Comparison of ENCODE assay signal across 11 cellular contexts in genomic region chr9:134329576-134329855, GRCh38. TPM values are rescaled to one million over a fixed set of nuclear protein-coding genes. Genes with fewer than 3 reads are reported as not detected.
DNase-seq lines count a peak whose midpoint lies in the region; ATAC-seq and TF ChIP-seq lines count a peak whose summit lies in the region.
"Had no signal": no experiment of that assay in that cellular context is flagged by ENCODE, and none has a peak within 500 bp of the region (broad histone marks: within the 10 kb centered on the region; RNA-seq: fewer than 3 reads in every experiment).

No MANE protein-coding gene starts in this region.

- H3K27me3 ChIP-seq in endodermal cell (ENCODE audit: control insufficient read depth, insufficient read depth, low read length, poor library complexity, severe bottlenecking) (no peaks in the 10 kb centered on the region), mucosa of rectum (ENCODE audit: control insufficient read depth in 2 of 2, insufficient read depth in 2 of 2, low read length in 2 of 2) (no peaks in the 10 kb centered on the region), thyroid gland (no peaks in the 10 kb centered on the region)
- H3K27me3 ChIP-seq in naive thymus-derived CD4-positive, alpha-beta T cell (ENCODE audit: control insufficient read depth in 2 of 2, insufficient read depth in 2 of 2, low read length in 2 of 2) = no peaks in the 10 kb centered on the region

- H3K36me3 Mint-ChIP-seq in endodermal cell (ENCODE audit: low read depth) = no peaks in the 10 kb centered on the region
- no peaks in the 10 kb centered on the region for H3K36me3 Mint-ChIP-seq in naive thymus-derived CD4-positive, alpha-beta T cell
- H3K36me3 Mint-ChIP-seq: IgD-negative memory B cell had no signal

- H3K4me3 ChIP-seq in NB4 (ENCODE audit: low read depth, low read length) (peak overlapping the region; percentile 3), endodermal cell (ENCODE audit: low read length) (no peak overlapping the region), mucosa of rectum (ENCODE audit: low read length in 2 of 2) (peak overlapping the region; percentile 77 to 78), thyroid gland (replicated peaks in 1 of 3) (peak overlapping the region in 1 of 3 donors; percentile 81)
- H3K4me3 ChIP-seq in naive thymus-derived CD4-positive, alpha-beta T cell (ENCODE audit: low read length) = no peak overlapping the region

- no peaks in the 10 kb centered on the region for H3K27me3 Mint-ChIP-seq in endodermal cell (ENCODE audit: insufficient read depth)
- H3K27me3 Mint-ChIP-seq in naive thymus-derived CD4-positive, alpha-beta T cell = peaks cover 0 to 33% (median 0%) of the 10 kb centered on the region in 5 donors

- no peaks in the 10 kb centered on the region for H3K9me3 Mint-ChIP-seq in endodermal cell
- H3K9me3 Mint-ChIP-seq in naive thymus-derived CD4-positive, alpha-beta T cell = no peaks in the 10 kb centered on the region
- H3K9me3 Mint-ChIP-seq: IgD-negative memory B cell had no signal

- H3K9ac ChIP-seq in endodermal cell (ENCODE audit: extremely low read depth, low read length, poor library complexity, severe bottlenecking) = no peak overlapping the region
- peak overlapping the region; percentile 86 to 89 for H3K9ac ChIP-seq in mucosa of rectum (ENCODE audit: low read depth in 1 of 2, low read length in 2 of 2)

- POLR2A ChIA-PET in naive thymus-derived CD4-positive, alpha-beta T cell (lab: Charles Lee) = no interaction called here

- no peaks in the 10 kb centered on the region for H3K36me3 ChIP-seq in endodermal cell (ENCODE audit: control insufficient read depth, insufficient read depth, low read length)
- no peaks in the 10 kb centered on the region for H3K36me3 ChIP-seq in mucosa of rectum (ENCODE audit: control insufficient read depth in 2 of 2, insufficient read depth in 2 of 2, low read length in 2 of 2)
- no peaks in the 10 kb centered on the region for H3K36me3 ChIP-seq in thyroid gland
- H3K36me3 ChIP-seq in naive thymus-derived CD4-positive, alpha-beta T cell (ENCODE audit: control insufficient read depth in 2 of 3, insufficient read depth in 3 of 3, low read length in 3 of 3) = no peaks in the 10 kb centered on the region

- DNase-seq in NB4 (ENCODE audit: low read depth) (no peak), endodermal cell (no peak), thyroid gland (peak; percentile 23 to 29), NCI-H2196 (lab: John Stamatoyannopoulos, UW; ENCODE audit: unreplicated experiment) (no peak), GM13976 (ENCODE audit: low spot score) (no peak)
- DNase-seq in naive thymus-derived CD4-positive, alpha-beta T cell = no peak
- DNase-seq: activated naive CD4-positive, alpha-beta T cell; NCI-H748 treated with DMSO at 0.1 percent for 48 hours had no signal

- in situ Hi-C loops in GM13976 (cut with MboI; ENCODE audit: low sequenced_read_pairs, unreplicated experiment) = no loop called here

- peak overlapping the region; percentile 71 for H3K4me3 Mint-ChIP-seq in endodermal cell
- peak overlapping the region in 1 of 10 donors; percentile 26 for H3K4me3 Mint-ChIP-seq in naive thymus-derived CD4-positive, alpha-beta T cell

- intact Hi-C loops in thyroid gland (cut with DNase I) = loop anchor here (5.0 kb wide), 1 partner anchor 113 kb away; no protein-coding TSS in a partner anchor
- intact Hi-C loops in naive thymus-derived CD4-positive, alpha-beta T cell (cut with micrococcal nuclease) = loop anchor here in 1 of 2 donors (5.0 kb wide), 3 partner anchors 63 to 142 kb away; no protein-coding TSS in a partner anchor

- no peaks in the 10 kb centered on the region for H3K9me3 ChIP-seq in endodermal cell (ENCODE audit: control insufficient read depth, low read length)
- no peaks in the 10 kb centered on the region for H3K9me3 ChIP-seq in mucosa of rectum (ENCODE audit: control insufficient read depth in 2 of 2, low read length in 2 of 2)
- H3K9me3 ChIP-seq in thyroid gland = no peaks in the 10 kb centered on the region
- no peaks in the 10 kb centered on the region for H3K9me3 ChIP-seq in naive thymus-derived CD4-positive, alpha-beta T cell (ENCODE audit: control insufficient read depth in 2 of 3, low read length in 3 of 3)

- 75 to 87% methylated on average over 2 to 7 of the region's 7 CpGs for WGBS in endodermal cell (ENCODE audit: insufficient coverage in 1 of 2, insufficient read length in 1 of 2), 2 experiments
- WGBS in thyroid gland, 2 donors = 36% methylated on average over 6 of the region's 7 CpGs; no CpG with 5 or more reads in 1 of the 2 donors

- H3K27ac ChIP-seq in endodermal cell (ENCODE audit: low read depth, low read length) (no peak overlapping the region), mucosa of rectum (ENCODE audit: low read depth in 2 of 2, low read length in 2 of 2) (peak overlapping the region; percentile 92 to 97), thyroid gland (peak overlapping the region; percentile 86 to 93 (median 87))
- no peak overlapping the region for H3K27ac ChIP-seq in naive thymus-derived CD4-positive, alpha-beta T cell (ENCODE audit: low read depth, low read length)

- TF ChIP-seq CTCF in NB4 (IDR thresholded peaks at IDR 0.05; ENCODE audit: low read depth, low read length) = no peak
- no peak for TF ChIP-seq CTCF in endodermal cell (conservative IDR thresholded peaks at IDR 0.05)
- no peak for TF ChIP-seq CTCF in thyroid gland (IDR thresholded peaks at IDR 0.05)
- no peak for TF ChIP-seq CTCF in GM13976 (IDR thresholded peaks at IDR 0.05; ENCODE audit: borderline replicate concordance, control extremely low read depth, extremely low read depth, insufficient read depth, missing control alignments)

- peaks cover 34% of the 10 kb centered on the region for H3K4me1 ChIP-seq in endodermal cell (ENCODE audit: control insufficient read depth, insufficient read depth, low read length)
- peaks cover 77 to 78% of the 10 kb centered on the region in 2 donors for H3K4me1 ChIP-seq in mucosa of rectum (ENCODE audit: control insufficient read depth in 2 of 2, insufficient read depth in 2 of 2, low read length in 2 of 2)
- H3K4me1 ChIP-seq in thyroid gland = peaks cover 76 to 78% of the 10 kb centered on the region in 2 donors
- peaks cover 4 to 10% of the 10 kb centered on the region in 2 donors for H3K4me1 ChIP-seq in naive thymus-derived CD4-positive, alpha-beta T cell (ENCODE audit: control insufficient read depth in 2 of 2, insufficient read depth in 2 of 2, low read length in 2 of 2)

- no peak for ATAC-seq in HG02798 (IDR thresholded peaks at IDR 0.05; ENCODE audit: poor library complexity, unreplicated experiment)
- no peak for ATAC-seq in naive thymus-derived CD4-positive, alpha-beta T cell

- TF ChIP-seq POLR2A in NB4 (IDR thresholded peaks at IDR 0.05; ENCODE audit: extremely low read depth, insufficient read length) (no peak), thyroid gland (IDR thresholded peaks at IDR 0.05) (no peak)

- peaks cover 26% of the 10 kb centered on the region for H3K4me1 Mint-ChIP-seq in endodermal cell
- H3K4me1 Mint-ChIP-seq in naive thymus-derived CD4-positive, alpha-beta T cell = peaks cover 0 to 17% (median 6%) of the 10 kb centered on the region in 7 donors

- H3K27ac Mint-ChIP-seq in endodermal cell = peak overlapping the region; percentile 76
- H3K27ac Mint-ChIP-seq in naive thymus-derived CD4-positive, alpha-beta T cell = no peak overlapping the region

- CTCF ChIA-PET in naive thymus-derived CD4-positive, alpha-beta T cell (lab: Charles Lee) = interaction anchor here (0.5 kb wide), 1 partner anchor 114 kb away, joined by 3 read pairs; no protein-coding TSS in a partner anchor

RNA-seq across cellular contexts. Expression of gene RXRA, which starts 3.3 kb away (rescaled TPM):
- total RNA-seq in endodermal cell (10 to 100 TPM; 58.3 to 70.6 TPM), thyroid gland (10 to 100 TPM; 39.4 to 81.3 (median 67.4) TPM)
- 37.4 TPM for polyA plus RNA-seq in endodermal cell (2013, experiment 1 of 2)
- 33.9 TPM for polyA plus RNA-seq in endodermal cell (2013, experiment 2 of 2)
- total RNA-seq in naive thymus-derived CD4-positive, alpha-beta T cell = 10 to 100 TPM in 2 of 5 experiments, 1 to 10 TPM in 3; 5.9 to 59.5 (median 8.6) TPM
- polyA plus RNA-seq in naive thymus-derived CD4-positive, alpha-beta T cell = under 1 TPM; 0.31 TPM

Comparison
In these comparisons a context has a peak if more than half of its experiments do, and no peak if none do; other contexts are left out.
1. DNase-seq: peak in thyroid gland (2 of 2); none in NB4 (single experiment), endodermal cell (single experiment), naive thymus-derived CD4-positive, alpha-beta T cell (0 of 9), NCI-H2196 (single experiment) and GM13976 (single experiment).
2. H3K4me3 ChIP-seq: peak in NB4 (single experiment) and mucosa of rectum (2 of 2); none in endodermal cell (single experiment) and naive thymus-derived CD4-positive, alpha-beta T cell (single experiment).
3. H3K27ac ChIP-seq: peak in mucosa of rectum (2 of 2) and thyroid gland (3 of 3); none in endodermal cell (single experiment) and naive thymus-derived CD4-positive, alpha-beta T cell (single experiment).